ENCODE assay signal across 8 cellular contexts in the genomic region with DNA sequence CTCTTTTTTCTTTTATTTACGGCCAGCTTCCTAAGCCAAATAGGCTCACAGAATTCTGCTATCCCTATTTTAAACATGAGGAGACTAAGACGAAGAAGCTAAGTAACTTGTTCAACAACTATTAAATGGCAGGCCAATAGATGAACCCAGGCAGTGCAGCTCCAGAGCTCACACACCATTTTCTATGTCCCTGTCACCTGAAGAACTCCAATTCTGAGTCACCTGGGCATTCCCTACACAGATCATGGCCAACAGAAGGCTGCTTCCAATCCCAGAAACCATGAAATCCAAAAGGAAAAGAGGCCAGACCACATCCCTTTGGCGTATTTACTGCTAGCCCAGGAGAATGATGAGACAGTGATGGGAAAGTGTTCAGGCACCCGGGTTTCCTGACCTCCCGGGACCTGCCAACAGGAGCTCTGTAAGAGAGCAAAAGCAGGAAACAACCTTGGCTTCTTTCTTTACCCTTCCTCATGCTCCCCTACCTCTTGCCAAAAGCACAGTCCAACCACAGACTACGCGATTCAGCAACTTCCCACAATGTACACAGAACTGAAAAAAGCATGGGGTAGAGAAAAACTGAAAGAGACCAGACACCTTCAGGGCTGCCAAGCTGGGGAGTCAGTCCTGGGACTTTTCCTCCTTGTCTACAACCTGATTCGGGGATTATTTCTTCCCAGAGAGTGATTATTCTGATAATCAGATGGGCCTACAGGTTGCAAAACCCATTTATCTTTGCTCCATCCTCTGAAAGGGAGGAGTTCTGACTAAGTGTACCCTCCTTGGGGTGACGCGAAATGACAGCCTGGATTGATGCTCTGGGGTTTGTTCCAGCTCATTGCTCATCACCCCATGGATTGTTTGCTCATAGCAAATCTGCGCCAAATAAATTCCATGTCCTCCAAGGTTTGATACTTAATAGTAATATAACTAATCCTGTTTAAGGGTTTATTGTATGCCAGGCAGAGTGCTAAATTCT. TPM values are rescaled to one million over a fixed set of nuclear protein-coding genes. Genes with fewer than 3 reads are reported as not detected.
DNase-seq lines count a peak whose midpoint lies in the region; ATAC-seq, FAIRE-seq and TF ChIP-seq lines count a peak whose summit lies in the region.

No MANE protein-coding gene starts in this region.

- peak; percentile 94 for FAIRE-seq in RCC 7860 (lab: Jason Lieb, UNC)

- peak overlapping the region; percentile 92 for H3K27ac ChIP-seq in ACC112 (ENCODE audit: low read depth, low read length)

- no peaks in the 10 kb centered on the region for H3K79me2 ChIP-seq in ACC112 (ENCODE audit: control insufficient read depth, insufficient read depth, low read length, unreplicated experiment)

- TF ChIP-seq CTCF in GM20000 (IDR thresholded peaks at IDR 0.05; ENCODE audit: extremely low read depth, missing control alignments) (no peak), fibroblast of villous mesenchyme (IDR thresholded peaks at IDR 0.05; ENCODE audit: insufficient read depth, low read depth, low read length) (no peak)

- H2AFZ ChIP-seq in ACC112 (ENCODE audit: low read length, unreplicated experiment): peak overlapping the region; percentile 57

- H3K27me3 ChIP-seq in ACC112 (ENCODE audit: insufficient read depth, low read length): no peaks in the 10 kb centered on the region

- intact Hi-C loops in left colon (cut with DNase I, micrococcal nuclease): no loop called here

- peaks cover 20% of the 10 kb centered on the region for H3K4me1 ChIP-seq in ACC112 (ENCODE audit: control insufficient read depth, insufficient read depth, low read length, unreplicated experiment)

- H3K4me3 ChIP-seq in ACC112 (ENCODE audit: low read depth, low read length): no peak overlapping the region
- H3K4me3 ChIP-seq in fibroblast of villous mesenchyme (ENCODE audit: low read depth, low read length): no peak overlapping the region

- no peak for ATAC-seq in left colon

- H3K36me3 ChIP-seq in ACC112 (ENCODE audit: insufficient read depth, low read length): no peaks in the 10 kb centered on the region

- DNase-seq in GM20000 (ENCODE audit: low spot score) (peak; percentile 17), RCC 7860 (ENCODE audit: low spot score) (peak; percentile 87), fibroblast of villous mesenchyme (ENCODE audit: low read depth) (peak; percentile 68), left colon (no peak), iPS-NIHi11 (ENCODE audit: low spot score) (no peak), activated gamma-delta T cell treated with Interleukin-2 at 50 U/mL for 16 hours (no peak), NCI-H1694 (lab: John Stamatoyannopoulos, UW) (no peak)

RNA-seq across cellular contexts. Expression of gene HAS3, which starts 47.8 kb away (rescaled TPM):
- 0.32 and 0.43 TPM in 2 replicates for total RNA-seq in fibroblast of villous mesenchyme
- total RNA-seq in left colon: 10 to 100 TPM in 1 of 2 donors, 1 to 10 TPM in 1; 2.8 to 21.1 TPM

Comparison
In these comparisons a context has a peak if more than half of its experiments do, and no peak if none do; other contexts are left out.
1. DNase-seq: peak in GM20000 (single experiment), RCC 7860 (single experiment) and fibroblast of villous mesenchyme (single experiment); none in left colon (0 of 2), iPS-NIHi11 (single experiment), activated gamma-delta T cell treated with Interleukin-2 at 50 U/mL for 16 hours (single experiment) and NCI-H1694 (single experiment).